Comparison of ENCODE assay signal across 14 cellular contexts in the genomic region with DNA sequence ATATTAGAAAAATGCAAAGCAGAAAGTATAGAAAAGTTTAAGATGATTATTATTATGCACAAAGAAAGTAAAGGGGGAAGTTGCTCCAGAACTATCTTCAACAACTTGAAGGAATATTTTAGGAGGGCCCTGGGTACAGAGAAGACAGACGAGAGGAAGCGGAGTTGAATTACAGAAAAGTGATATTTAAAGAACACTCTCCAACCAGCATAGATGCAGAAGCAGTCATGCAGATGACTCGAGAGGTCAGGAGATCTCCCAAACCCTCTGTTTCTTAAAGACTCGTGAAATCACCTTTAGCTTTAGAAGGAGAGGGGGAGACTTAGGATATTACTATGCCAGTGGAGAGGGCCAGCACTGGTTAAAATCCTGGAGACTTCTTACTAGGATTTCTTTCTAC. TPM values are rescaled to one million over a fixed set of nuclear protein-coding genes. Genes with fewer than 3 reads are reported as not detected.
"Had no signal": no experiment of that assay in that cellular context is flagged by ENCODE, and none has a peak within 500 bp of the region (broad histone marks: within the 10 kb centered on the region; RNA-seq: fewer than 3 reads in every experiment).

No MANE protein-coding gene starts in this region.

- ATAC-seq: left lobe of liver, right cardiac atrium had no signal

- DNase-seq: effector CD4-positive, alpha-beta T cell; foreskin melanocyte; head of caudate nucleus; mammary epithelial cell; naive B cell; ovary; right cardiac atrium; stimulated activated CD4-positive, alpha-beta T cell treated with anti-CD3 and anti-CD28 coated beads, Interleukin-2, amount 100 ng/mL, for 48 hours; stimulated activated naive CD4-positive, alpha-beta T cell treated with Interleukin-2 at 50 U/mL for 16 hours; trophoblast cell had no signal

- H3K9me3 Mint-ChIP-seq: naive B cell had no signal

- H3K4me2 ChIP-seq: hepatocyte, smooth muscle cell had no signal

- H3K4me3 ChIP-seq: coronary artery, hepatocyte, ovary, smooth muscle cell had no signal

- H3K36me3 Mint-ChIP-seq: naive B cell had no signal

- H3K27ac Mint-ChIP-seq: naive B cell had no signal

- H3K27ac ChIP-seq: coronary artery, hepatocyte, ovary had no signal

- H3K4me1 Mint-ChIP-seq: naive B cell had no signal

- H3K79me2 ChIP-seq: hepatocyte had no signal

- H3K9me3 ChIP-seq: ovary had no signal

- H3K4me3 Mint-ChIP-seq: naive B cell had no signal

- H2AFZ ChIP-seq: hepatocyte had no signal

- H3K27me3 ChIP-seq: ovary had no signal

- H3K36me3 ChIP-seq: ovary had no signal

RNA-seq across cellular contexts. Expression of gene SHISA2, which starts 8.6 kb away (rescaled TPM):
- total RNA-seq: left lobe of liver had no signal
